In the genomic region with DNA sequence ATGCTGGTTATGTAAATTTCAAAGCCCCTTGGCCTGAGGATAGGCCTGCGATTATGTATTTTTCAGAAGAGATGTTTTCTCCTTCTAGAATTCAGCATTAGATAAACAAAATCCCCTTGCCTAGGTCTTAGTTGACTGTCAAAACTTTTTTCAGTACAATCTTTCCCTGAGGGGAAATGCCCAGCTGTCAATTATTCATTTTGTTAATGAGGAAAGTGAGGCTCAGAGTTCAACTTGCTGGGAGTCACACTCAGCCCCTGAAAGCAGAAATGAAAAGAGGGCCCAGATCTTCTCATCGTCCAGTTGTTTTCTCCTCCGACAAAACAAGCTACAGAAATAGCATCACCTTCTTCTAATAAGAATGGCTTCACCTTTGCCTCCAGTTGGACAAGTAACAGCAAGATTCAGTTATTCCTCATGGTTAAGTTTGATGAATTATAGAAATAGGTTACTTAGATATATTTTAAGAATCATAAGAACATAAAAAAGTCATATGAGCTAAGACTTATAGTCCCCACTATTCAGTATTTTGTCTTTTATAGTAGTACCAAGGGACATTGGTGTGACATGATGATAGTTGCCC, we compare ENCODE assay signal across 18 cellular contexts.
DNase-seq lines count a peak whose midpoint lies in the region; ATAC-seq lines count a peak whose summit lies in the region.
"Had no signal": no experiment of that assay in that cellular context is flagged by ENCODE, and none has a peak within 500 bp of the region (broad histone marks: within the 10 kb centered on the region; RNA-seq: fewer than 3 reads in every experiment).

No MANE protein-coding gene starts in this region.

- ATAC-seq in GM19025 (IDR thresholded peaks at IDR 0.05; ENCODE audit: low read depth, unreplicated experiment) (peak; percentile 83), HG02798 (IDR thresholded peaks at IDR 0.05; ENCODE audit: poor library complexity, unreplicated experiment) (peak; percentile 62), HG03520 (IDR thresholded peaks at IDR 0.05; ENCODE audit: unreplicated experiment) (peak; percentile 54), HG03457 (IDR thresholded peaks at IDR 0.05; ENCODE audit: unreplicated experiment) (no peak)
- ATAC-seq: A549, GM23338, K562 had no signal

- DNase-seq in renal cortical epithelial cell (ENCODE audit: low read depth) (peak; percentile 45), SK-N-DZ (ENCODE audit: low spot score) (no peak), NCI-H1694 treated with DMSO at 0.1 percent for 48 hours (lab: John Stamatoyannopoulos, UW) (no peak), foreskin melanocyte (no peak)
- DNase-seq: BE2C; CD4-positive, alpha-beta memory T cell; DMS153; DMS79 treated with DMSO at 0.1 percent for 48 hours; EL; H9; Karpas-422 had no signal
